14 cellular contexts compared by ENCODE assay signal in the genomic region with DNA sequence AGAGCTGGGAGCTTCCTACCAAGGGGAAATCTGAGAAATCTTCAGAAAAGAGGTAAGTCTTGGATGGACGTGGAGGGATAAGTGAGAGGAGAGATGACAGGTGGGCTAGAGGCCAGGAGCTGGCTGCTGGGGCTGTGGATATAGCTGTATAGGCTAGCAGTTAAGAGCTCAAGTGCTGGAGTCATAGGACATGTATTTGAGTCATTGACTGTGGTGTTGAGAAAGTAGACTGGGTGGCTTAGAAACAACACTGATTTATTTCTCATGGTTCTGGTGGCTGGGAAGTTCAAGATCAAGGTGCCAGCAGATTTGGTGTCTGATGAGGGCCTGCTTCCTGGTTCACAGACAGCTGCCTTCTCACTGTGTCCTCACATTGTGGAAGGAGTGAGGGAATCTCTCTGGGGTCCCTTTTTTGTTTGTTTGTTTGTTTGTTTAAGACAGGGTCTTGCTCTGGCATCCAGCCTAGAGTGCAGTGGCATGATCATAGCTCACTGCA.
"Had no signal": no experiment of that assay in that cellular context is flagged by ENCODE, and none has a peak within 500 bp of the region (broad histone marks: within the 10 kb centered on the region; RNA-seq: fewer than 3 reads in every experiment).

No MANE protein-coding gene starts in this region.

- ATAC-seq: activated CD8-positive, alpha-beta T cell treated with anti-CD3 and anti-CD28 coated beads, Interleukin-2, amount 10 ng/mL, durations not matched to agents 7 days and 5 days; activated naive CD8-positive, alpha-beta T cell treated with anti-CD3 and anti-CD28 coated beads, Interleukin-2, amount 50 U/mL, for 24 hours; gastrocnemius medialis; left lung; psoas muscle; sciatic nerve; stimulated activated naive CD8-positive, alpha-beta T cell treated with anti-CD3 and anti-CD28 coated beads, Interleukin-15, Interleukin-2, amounts not matched to agents 100 U/mL and 50 U/mL, for 24 hours had no signal

- DNase-seq: activated CD4-positive, alpha-beta T cell treated with anti-CD3 and anti-CD28 coated beads for 48 hours; activated CD8-positive, alpha-beta memory T cell treated with anti-CD3 and anti-CD28 coated beads, Interleukin-2, amount 50 U/mL, for 48 hours; activated CD8-positive, alpha-beta T cell treated with anti-CD3 and anti-CD28 coated beads, Interleukin-2, amount 10 ng/mL, durations not matched to agents 7 days and 5 days; activated naive CD4-positive, alpha-beta T cell treated with Interleukin-2 at 50 U/mL for 16 hours; activated naive CD8-positive, alpha-beta T cell treated with anti-CD3 and anti-CD28 coated beads, Interleukin-2, amount 50 U/mL, for 24 hours; endodermal cell; gastrocnemius medialis; left lung; psoas muscle; stimulated activated CD4-positive, alpha-beta T cell treated with anti-CD3 and anti-CD28 coated beads, Interleukin-2, amount 100 ng/mL, for 24 hours; stimulated activated naive CD8-positive, alpha-beta T cell treated with anti-CD3 and anti-CD28 coated beads, Interleukin-15, Interleukin-2, amounts not matched to agents 100 U/mL and 50 U/mL, for 24 hours had no signal

- H3K9me3 ChIP-seq: gastrocnemius medialis, psoas muscle, suprapubic skin had no signal

- H3K27ac ChIP-seq: esophagus muscularis mucosa, gastrocnemius medialis, left lung, psoas muscle, suprapubic skin had no signal

- H3K27me3 ChIP-seq: gastrocnemius medialis, left lung, suprapubic skin had no signal

- H3K4me3 ChIP-seq: esophagus muscularis mucosa, gastrocnemius medialis, left lung, psoas muscle, suprapubic skin had no signal

- H3K36me3 ChIP-seq: esophagus muscularis mucosa, gastrocnemius medialis, left lung, suprapubic skin had no signal

- H3K4me1 ChIP-seq: esophagus muscularis mucosa, gastrocnemius medialis, left lung, psoas muscle, suprapubic skin had no signal
